9 cellular contexts compared by ENCODE assay signal in genomic region chr10:84308481-84309304, GRCh38. TPM values are rescaled to one million over a fixed set of nuclear protein-coding genes. Genes with fewer than 3 reads are reported as not detected.
DNase-seq lines count a peak whose midpoint lies in the region; ATAC-seq, FAIRE-seq and TF ChIP-seq lines count a peak whose summit lies in the region.
"Had no signal": no experiment of that assay in that cellular context is flagged by ENCODE, and none has a peak within 500 bp of the region (broad histone marks: within the 10 kb centered on the region; RNA-seq: fewer than 3 reads in every experiment).

No MANE protein-coding gene starts in this region.

- H3K27me3 Mint-ChIP-seq in naive thymus-derived CD8-positive, alpha-beta T cell: peaks cover 0 to 1% (median 0%) of the 10 kb centered on the region in 5 donors

- H3K27me3 ChIP-seq in PC-3 (ENCODE audit: low read length): no peaks in the 10 kb centered on the region

- H3K9me3 Mint-ChIP-seq in naive thymus-derived CD8-positive, alpha-beta T cell: no peaks in the 10 kb centered on the region

- peaks cover 6 to 14% (median 12%) of the 10 kb centered on the region in 4 donors for H3K4me1 Mint-ChIP-seq in naive thymus-derived CD8-positive, alpha-beta T cell

- H3K36me3 Mint-ChIP-seq in naive thymus-derived CD8-positive, alpha-beta T cell: no peaks in the 10 kb centered on the region

- peak; percentile 72 for DNase-seq in DMS153 (lab: John Stamatoyannopoulos, UW)
- DNase-seq in HCEC 1CT: peak; percentile 44
- DNase-seq in PC-3: peak; percentile 48
- DNase-seq in astrocyte of the spinal cord (ENCODE audit: low read depth, low spot score): peak; percentile 89
- peak in 6 of 10 donors; percentile 12 to 42 (median 22) for DNase-seq in naive thymus-derived CD8-positive, alpha-beta T cell
- DNase-seq in frontal cortex (ENCODE audit: low spot score in 2 of 2): no peak
- no peak for DNase-seq in GOT3 (lab: John Stamatoyannopoulos, UW)
- no peak for DNase-seq in HuH-7.5 (ENCODE audit: low spot score)

- no peak for TF ChIP-seq CTCF in PC-3 (conservative IDR thresholded peaks at IDR 0.05; ENCODE audit: low read depth, low read length)
- no peak for TF ChIP-seq CTCF in astrocyte of the spinal cord (IDR thresholded peaks at IDR 0.05; ENCODE audit: low read depth, low read length)

- no peaks in the 10 kb centered on the region for H3K9me3 ChIP-seq in PC-3 (ENCODE audit: low read length)

- no peak overlapping the region for H3K9ac ChIP-seq in PC-3 (ENCODE audit: low read length)

- no peaks in the 10 kb centered on the region for H3K9me2 ChIP-seq in PC-3 (replicated peaks; ENCODE audit: low read length)

- H3K4me3 ChIP-seq in PC-3 (ENCODE audit: low read length) (no peak overlapping the region), astrocyte of the spinal cord (ENCODE audit: low read depth, low read length) (no peak overlapping the region)

- H3K4me3 Mint-ChIP-seq in naive thymus-derived CD8-positive, alpha-beta T cell: peak overlapping the region in 9 of 10 donors; percentile 8 to 48 (median 19)

- intact Hi-C loops in PC-3 (cut with micrococcal nuclease): loop anchor here (5.0 kb wide), 1 partner anchor 41 kb away; no protein-coding TSS in a partner anchor

- peak overlapping the region; percentile 60 for H3K4me2 ChIP-seq in PC-3 (ENCODE audit: low read length)

- H3K36me3 ChIP-seq in PC-3 (ENCODE audit: low read depth, low read length): no peaks in the 10 kb centered on the region

- no peaks in the 10 kb centered on the region for H4K20me1 ChIP-seq in PC-3 (ENCODE audit: low read length)

- H3K27ac Mint-ChIP-seq in naive thymus-derived CD8-positive, alpha-beta T cell: peak overlapping the region in 7 of 10 donors; percentile 5 to 53 (median 14)

- H3K27ac ChIP-seq in PC-3 (ENCODE audit: low read length): peak overlapping the region; percentile 36; the same call in 1 of the 2 replicates
- H3K27ac ChIP-seq: HL-60 had no signal

- CTCF ChIA-PET in PC-3 (lab: Charles Lee): interaction anchor here (0.9 kb wide), 1 partner anchor 229 kb away, joined by 3 read pairs; no protein-coding TSS in a partner anchor

- no TSS peak for BruUV-seq in PC-3 (replicated peaks; lab: Mats Ljungman, UMichigan)

- FAIRE-seq in frontal cortex (lab: Jason Lieb, UNC): no peak

- peak overlapping the region; percentile 60; the same call in 1 of the 2 replicates for H2AFZ ChIP-seq in PC-3 (ENCODE audit: low read length)

- in situ Hi-C loops in astrocyte of the spinal cord (cut with HindIII; ENCODE audit: low sequenced_read_pairs): no loop called here

- no peaks in the 10 kb centered on the region for H3K79me2 ChIP-seq in PC-3 (ENCODE audit: low read length)

- POLR2A ChIA-PET in PC-3 (lab: Charles Lee; ENCODE audit: unreplicated experiment): no interaction called here
- POLR2A ChIA-PET in naive thymus-derived CD8-positive, alpha-beta T cell (lab: Charles Lee): no interaction called here

- no peaks in the 10 kb centered on the region for H3F3A ChIP-seq in PC-3 (ENCODE audit: low read length, unreplicated experiment)

- peak; percentile 64 for ATAC-seq in PC-3
- peak in 1 of 2 donors; percentile 64 for ATAC-seq in naive thymus-derived CD8-positive, alpha-beta T cell

- peaks cover 23% of the 10 kb centered on the region for H3K4me1 ChIP-seq in PC-3 (ENCODE audit: insufficient read depth, low read length)

RNA-seq across cellular contexts. Expression of gene CCSER2, which starts 19.7 kb away (rescaled TPM):
- total RNA-seq in PC-3 (2014; rRNA removed): 10.2 and 14.1 TPM in 2 replicates
- total RNA-seq in naive thymus-derived CD8-positive, alpha-beta T cell: 10 to 100 TPM; 95.1 to 95.5 TPM
- 100 to 1,000 TPM in 1 of 3 donors, 10 to 100 TPM in 2; 70.4 to 109 (median 72.9) TPM for polyA plus RNA-seq in naive thymus-derived CD8-positive, alpha-beta T cell
- 90.1 TPM for total RNA-seq in frontal cortex

Comparison
In these comparisons a context has a peak if more than half of its experiments do, and no peak if none do; other contexts are left out.
1. DNase-seq: peak in DMS153 (single experiment), HCEC 1CT (single experiment), PC-3 (single experiment), astrocyte of the spinal cord (single experiment) and naive thymus-derived CD8-positive, alpha-beta T cell (6 of 10); none in frontal cortex (0 of 2), GOT3 (single experiment) and HuH-7.5 (single experiment).